ENCODE assay signal across 1 cellular context in the genomic region with DNA sequence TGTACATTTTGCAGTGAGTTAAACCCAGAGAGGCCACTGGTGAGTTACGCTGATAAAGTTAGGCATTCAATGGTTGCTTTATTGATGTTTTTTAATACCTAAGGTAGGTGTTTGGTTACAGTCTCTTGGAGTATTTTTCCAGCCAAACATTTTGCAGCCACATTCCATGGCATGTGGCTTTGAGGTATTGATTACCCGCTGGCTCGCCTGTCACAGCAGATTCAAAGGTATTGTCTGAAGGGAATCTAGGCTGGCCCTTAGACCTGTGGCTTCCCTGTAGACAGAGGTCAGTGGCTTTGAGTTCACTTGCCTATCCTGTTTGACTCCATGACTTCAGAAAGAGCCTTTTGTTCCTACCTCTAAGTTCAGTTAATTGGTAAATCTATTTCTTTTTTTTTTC.
A peak's percentile ranks its signal among the peaks of the same experiment; 100 is the strongest.
TF ChIP-seq lines count a peak whose summit lies in the region.

No MANE protein-coding gene starts in this region.

TF ChIP-seq in HepG2, 621 proteins besides CTCF, POLR2A, EP300 and RAD21 (continued from another document and continues in another):
- TF ChIP-seq ZNF333 (CRISPR knock-in tag; IDR thresholded peaks at IDR 0.05; ENCODE audit: borderline replicate concordance) = no peak
- no peak for TF ChIP-seq FIP1L1 (IDR thresholded peaks at IDR 0.05; ENCODE audit: borderline replicate concordance, insufficient read depth, low read depth, low read length)
- TF ChIP-seq JUNB (CRISPR knock-in tag; IDR thresholded peaks at IDR 0.05; ENCODE audit: borderline replicate concordance) = no peak
- peak; percentile 59; the same call in 1 of the 2 replicates for TF ChIP-seq SAP130 (CRISPR knock-in tag; IDR thresholded peaks at IDR 0.05; ENCODE audit: low read depth)
- TF ChIP-seq ZBTB49 (CRISPR knock-in tag; IDR thresholded peaks at IDR 0.05; ENCODE audit: borderline replicate concordance) = no peak
- TF ChIP-seq MEIS2 (CRISPR knock-in tag; IDR thresholded peaks at IDR 0.05) = peak; percentile 89
- no peak for TF ChIP-seq TGIF2 (CRISPR knock-in tag; IDR thresholded peaks at IDR 0.05)
- no peak for TF ChIP-seq ZNF547 (CRISPR knock-in tag; IDR thresholded peaks at IDR 0.05)
- no peak for TF ChIP-seq SYNCRIP (IDR thresholded peaks at IDR 0.05; ENCODE audit: insufficient read depth, low read depth, low read length)
- TF ChIP-seq ZNF430 (CRISPR knock-in tag; IDR thresholded peaks at IDR 0.05) = 0 out of 2 replicates have a peak, but pooled peaks have one; percentile 67
- TF ChIP-seq PAX8 (CRISPR knock-in tag; IDR thresholded peaks at IDR 0.05; ENCODE audit: borderline replicate concordance) = no peak
- 0 out of 2 replicates have a peak, but pooled peaks have one; percentile 26 for TF ChIP-seq JUND (CRISPR knock-in tag; IDR thresholded peaks at IDR 0.05)
- TF ChIP-seq MBNL3 (CRISPR knock-in tag; conservative IDR thresholded peaks at IDR 0.05) = no peak
- TF ChIP-seq ZNF256 (CRISPR knock-in tag; conservative IDR thresholded peaks at IDR 0.05) = no peak
- TF ChIP-seq ARNTL (CRISPR knock-in tag; IDR thresholded peaks at IDR 0.05) = peak; percentile 83; the same call in 1 of the 2 replicates
- no peak for TF ChIP-seq ATF7 (IDR thresholded peaks at IDR 0.05)
- no peak for TF ChIP-seq ATF7 (CRISPR knock-in tag; IDR thresholded peaks at IDR 0.05)
- no peak for TF ChIP-seq ZBTB3 (CRISPR knock-in tag; IDR thresholded peaks at IDR 0.05; ENCODE audit: borderline replicate concordance, low read depth)
- TF ChIP-seq ZNF446 (CRISPR knock-in tag; IDR thresholded peaks at IDR 0.05) = no peak
- TF ChIP-seq IKZF5 (CRISPR knock-in tag; IDR thresholded peaks at IDR 0.05) = no peak
- TF ChIP-seq POLR2G (IDR thresholded peaks at IDR 0.05; ENCODE audit: low read depth, low read length) = no peak
- TF ChIP-seq CC2D1A (CRISPR knock-in tag; IDR thresholded peaks at IDR 0.05) = no peak
- TF ChIP-seq ZIK1 (CRISPR knock-in tag; IDR thresholded peaks at IDR 0.05; ENCODE audit: borderline replicate concordance, low read depth) = no peak
- TF ChIP-seq, protein P1, sequence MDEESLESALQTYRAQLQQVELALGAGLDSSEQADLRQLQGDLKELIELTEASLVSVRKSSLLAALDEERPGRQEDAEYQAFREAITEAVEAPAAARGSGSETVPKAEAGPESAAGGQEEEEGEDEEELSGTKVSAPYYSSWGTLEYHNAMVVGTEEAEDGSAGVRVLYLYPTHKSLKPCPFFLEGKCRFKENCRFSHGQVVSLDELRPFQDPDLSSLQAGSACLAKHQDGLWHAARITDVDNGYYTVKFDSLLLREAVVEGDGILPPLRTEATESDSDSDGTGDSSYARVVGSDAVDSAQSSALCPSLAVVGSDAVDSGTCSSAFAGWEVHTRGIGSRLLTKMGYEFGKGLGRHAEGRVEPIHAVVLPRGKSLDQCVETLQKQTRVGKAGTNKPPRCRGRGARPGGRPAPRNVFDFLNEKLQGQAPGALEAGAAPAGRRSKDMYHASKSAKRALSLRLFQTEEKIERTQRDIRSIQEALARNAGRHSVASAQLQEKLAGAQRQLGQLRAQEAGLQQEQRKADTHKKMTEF (CRISPR knock-in tag; IDR thresholded peaks at IDR 0.05) = peak; percentile 77; the same call in 1 of the 2 replicates
- no peak for TF ChIP-seq HMGA1 (CRISPR knock-in tag; conservative IDR thresholded peaks at IDR 0.05)
- TF ChIP-seq ZNF737 (CRISPR knock-in tag; IDR thresholded peaks at IDR 0.05; ENCODE audit: borderline replicate concordance) = no peak
- no peak for TF ChIP-seq MXD3 (CRISPR knock-in tag; IDR thresholded peaks at IDR 0.05)
- no peak for TF ChIP-seq ATM (IDR thresholded peaks at IDR 0.05; ENCODE audit: borderline replicate concordance)
- no peak for TF ChIP-seq AKNA (CRISPR knock-in tag; IDR thresholded peaks at IDR 0.05; ENCODE audit: borderline replicate concordance)
- TF ChIP-seq ZNF879 (CRISPR knock-in tag; IDR thresholded peaks at IDR 0.05) = no peak
- TF ChIP-seq MAFG (CRISPR knock-in tag; IDR thresholded peaks at IDR 0.05) = no peak
- peak; percentile 82 for TF ChIP-seq ZNF605 (CRISPR knock-in tag; IDR thresholded peaks at IDR 0.05)
- TF ChIP-seq, protein P2, sequence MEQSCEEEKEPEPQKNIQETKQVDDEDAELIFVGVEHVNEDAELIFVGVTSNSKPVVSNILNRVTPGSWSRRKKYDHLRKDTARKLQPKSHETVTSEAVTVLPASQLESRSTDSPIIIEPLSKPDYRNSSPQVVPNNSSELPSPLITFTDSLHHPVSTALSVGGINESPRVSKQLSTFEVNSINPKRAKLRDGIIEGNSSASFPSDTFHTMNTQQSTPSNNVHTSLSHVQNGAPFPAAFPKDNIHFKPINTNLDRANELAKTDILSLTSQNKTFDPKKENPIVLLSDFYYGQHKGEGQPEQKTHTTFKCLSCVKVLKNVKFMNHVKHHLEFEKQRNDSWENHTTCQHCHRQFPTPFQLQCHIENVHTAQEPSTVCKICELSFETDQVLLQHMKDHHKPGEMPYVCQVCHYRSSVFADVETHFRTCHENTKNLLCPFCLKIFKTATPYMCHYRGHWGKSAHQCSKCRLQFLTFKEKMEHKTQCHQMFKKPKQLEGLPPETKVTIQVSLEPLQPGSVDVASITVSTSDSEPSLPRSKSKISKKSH (CRISPR knock-in tag; IDR thresholded peaks at IDR 0.05; ENCODE audit: borderline replicate concordance) = no peak
- no peak for TF ChIP-seq NBN (conservative IDR thresholded peaks at IDR 0.05)
- TF ChIP-seq TOE1 (CRISPR knock-in tag; IDR thresholded peaks at IDR 0.05) = no peak
- no peak for TF ChIP-seq KLF6 (CRISPR knock-in tag; IDR thresholded peaks at IDR 0.05)
- TF ChIP-seq ZFP1 (CRISPR knock-in tag; IDR thresholded peaks at IDR 0.05) = no peak
- TF ChIP-seq ZNF282 (IDR thresholded peaks at IDR 0.05; ENCODE audit: partially characterized antibody) = no peak
- no peak for TF ChIP-seq U2AF1 (optimal IDR thresholded peaks at IDR 0.05; ENCODE audit: low read depth, low read length)
- no peak for TF ChIP-seq SNAPC5 (CRISPR knock-in tag; IDR thresholded peaks at IDR 0.05; ENCODE audit: borderline replicate concordance)
- no peak for TF ChIP-seq ZHX1 (CRISPR knock-in tag; IDR thresholded peaks at IDR 0.05; ENCODE audit: low read depth)
- no peak for TF ChIP-seq IKZF1 (IDR thresholded peaks at IDR 0.05)
- TF ChIP-seq TCF12 (IDR thresholded peaks at IDR 0.05) = no peak
- no peak for TF ChIP-seq TCF12 (CRISPR knock-in tag; IDR thresholded peaks at IDR 0.05)
- no peak for TF ChIP-seq ARHGAP35 (CRISPR knock-in tag; IDR thresholded peaks at IDR 0.05; ENCODE audit: borderline replicate concordance)
- no peak for TF ChIP-seq ZNF747 (CRISPR knock-in tag; IDR thresholded peaks at IDR 0.05; ENCODE audit: borderline replicate concordance)
- no peak for TF ChIP-seq ZNF720 (CRISPR knock-in tag; IDR thresholded peaks at IDR 0.05)
- TF ChIP-seq ZNF674 (CRISPR knock-in tag; IDR thresholded peaks at IDR 0.05; ENCODE audit: low read depth) = no peak
- no peak for TF ChIP-seq GZF1 (CRISPR knock-in tag; IDR thresholded peaks at IDR 0.05)
- peak; percentile 22 to 31; a peak in 2 of 4 replicates for TF ChIP-seq NR2F1 (CRISPR knock-in tag; IDR thresholded peaks at IDR 0.05)
- TF ChIP-seq SPEN (CRISPR knock-in tag; IDR thresholded peaks at IDR 0.05; ENCODE audit: low read depth) = no peak; the same call in 1 of the 2 replicates
- TF ChIP-seq SMAD9 (CRISPR knock-in tag; IDR thresholded peaks at IDR 0.05) = 0 out of 2 replicates have a peak, but pooled peaks have one; percentile 17
- no peak for TF ChIP-seq IRX3 (CRISPR knock-in tag; IDR thresholded peaks at IDR 0.05; ENCODE audit: borderline replicate concordance, low read depth)
- TF ChIP-seq SRSF4 (IDR thresholded peaks at IDR 0.05; ENCODE audit: low read depth, low read length, poor library complexity, severe bottlenecking) = no peak
- no peak for TF ChIP-seq HOXA5 (CRISPR knock-in tag; IDR thresholded peaks at IDR 0.05)
- TF ChIP-seq ZNF713 (CRISPR knock-in tag; IDR thresholded peaks at IDR 0.05) = no peak
- TF ChIP-seq, protein P3, sequence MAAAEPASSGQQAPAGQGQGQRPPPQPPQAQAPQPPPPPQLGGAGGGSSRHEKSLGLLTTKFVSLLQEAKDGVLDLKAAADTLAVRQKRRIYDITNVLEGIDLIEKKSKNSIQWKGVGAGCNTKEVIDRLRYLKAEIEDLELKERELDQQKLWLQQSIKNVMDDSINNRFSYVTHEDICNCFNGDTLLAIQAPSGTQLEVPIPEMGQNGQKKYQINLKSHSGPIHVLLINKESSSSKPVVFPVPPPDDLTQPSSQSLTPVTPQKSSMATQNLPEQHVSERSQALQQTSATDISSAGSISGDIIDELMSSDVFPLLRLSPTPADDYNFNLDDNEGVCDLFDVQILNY (CRISPR knock-in tag; conservative IDR thresholded peaks at IDR 0.05) = no peak
